In the genomic region with DNA sequence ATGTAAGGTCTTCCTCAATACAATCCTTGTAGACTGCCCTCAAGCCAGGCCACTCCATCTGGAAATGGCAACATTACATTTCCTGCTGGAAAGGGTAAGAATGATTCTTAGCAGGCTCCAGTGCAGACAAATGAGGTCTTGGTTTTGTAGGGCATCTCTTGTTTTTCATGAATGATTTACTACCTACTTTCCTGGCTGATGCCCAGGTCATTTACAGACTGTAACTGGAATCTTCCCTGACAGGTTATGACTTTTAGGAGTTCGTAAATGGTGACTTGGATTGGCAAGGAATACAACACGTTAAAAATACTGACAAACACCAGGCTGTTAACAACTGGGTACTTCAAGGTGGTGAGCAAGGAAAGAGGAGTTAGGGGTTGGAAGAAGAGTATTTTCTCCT, we compare ENCODE assay signal across 24 cellular contexts.
DNase-seq lines count a peak whose midpoint lies in the region; FAIRE-seq and TF ChIP-seq lines count a peak whose summit lies in the region.
"Had no signal": no experiment of that assay in that cellular context is flagged by ENCODE, and none has a peak within 500 bp of the region (broad histone marks: within the 10 kb centered on the region; RNA-seq: fewer than 3 reads in every experiment).

No MANE protein-coding gene starts in this region.

- no peaks in the 10 kb centered on the region for H3K9me3 ChIP-seq in suprapubic skin
- H3K9me3 ChIP-seq: BLaER1, SJCRH30 had no signal

- H3K27ac ChIP-seq in suprapubic skin: no peak overlapping the region
- H3K27ac ChIP-seq: BLaER1, SJCRH30 had no signal

- no peaks in the 10 kb centered on the region for H3K4me1 ChIP-seq in suprapubic skin
- H3K4me1 ChIP-seq: BLaER1, SJCRH30 had no signal

- peak; percentile 78 for DNase-seq in LNCaP clone FGC (ENCODE audit: low read depth)
- peak; percentile 10 for DNase-seq in kidney glomerular epithelial cell (lab: John Stamatoyannopoulos, UW)
- peak; percentile 22 for DNase-seq in retina
- DNase-seq in pons (ENCODE audit: low spot score): no peak
- DNase-seq in activated CD4-positive, CD25-positive, alpha-beta regulatory T cell (lab: John Stamatoyannopoulos, UW): no peak
- DNase-seq in suprapubic skin (ENCODE audit: low spot score in 2 of 2): no peak
- DNase-seq: CD4-positive, CD25-positive, alpha-beta regulatory T cell; H7; KBM-7; MM.1S; NCI-H1048; NCI-H1417 treated with DMSO at 0.1 percent for 48 hours; NCI-H1694 treated with DMSO at 0.1 percent for 48 hours; NCI-H2081; NCI-H2227 treated with DMSO at 0.1 percent for 48 hours; NCI-H510A; NCI-H69; SJCRH30 had no signal

- TF ChIP-seq POLR2A in suprapubic skin (IDR thresholded peaks at IDR 0.05): no peak

- no peaks in the 10 kb centered on the region for H3K27me3 ChIP-seq in suprapubic skin
- H3K27me3 ChIP-seq: BLaER1, SJCRH30 had no signal

- H3K36me3 ChIP-seq in suprapubic skin: no peaks in the 10 kb centered on the region
- H3K36me3 ChIP-seq: BLaER1, SJCRH30 had no signal

- TF ChIP-seq CTCF in LNCaP clone FGC (IDR thresholded peaks at IDR 0.05; ENCODE audit: control insufficient read depth, extremely low read depth, insufficient read depth): no peak
- no peak for TF ChIP-seq CTCF in suprapubic skin (IDR thresholded peaks at IDR 0.05)

- TF ChIP-seq EP300 in suprapubic skin (IDR thresholded peaks at IDR 0.05): no peak

- peak; percentile 94 for FAIRE-seq in TTC549 (lab: Jason Lieb, UNC)
- FAIRE-seq: A204.1, D721Med, GM18507, HTR-8/SVneo had no signal

- WGBS in suprapubic skin: 44% methylated on average over 2 of the region's 2 CpGs

- H3K4me3 ChIP-seq in LNCaP clone FGC (ENCODE audit: low read depth, low read length) (no peak overlapping the region), suprapubic skin (no peak overlapping the region)
- H3K4me3 ChIP-seq: BLaER1, SJCRH30 had no signal

Comparison
In these comparisons a context has a peak if more than half of its experiments do, and no peak if none do; other contexts are left out.
1. DNase-seq: peak in LNCaP clone FGC (single experiment), kidney glomerular epithelial cell (single experiment) and retina (single experiment); none in pons (single experiment), activated CD4-positive, CD25-positive, alpha-beta regulatory T cell (0 of 4) and suprapubic skin (0 of 2).